In genomic region chr1:18884727-18885126, GRCh38 we compare ENCODE assay signal across 13 cellular contexts. TPM values are rescaled to one million over a fixed set of nuclear protein-coding genes. Genes with fewer than 3 reads are reported as not detected.
"Had no signal": no experiment of that assay in that cellular context is flagged by ENCODE, and none has a peak within 500 bp of the region (broad histone marks: within the 10 kb centered on the region; RNA-seq: fewer than 3 reads in every experiment).

No MANE protein-coding gene starts in this region.

- H3K9me3 ChIP-seq: breast epithelium had no signal

- H3K4me1 Mint-ChIP-seq: activated CD8-positive, alpha-beta memory T cell treated with anti-CD3 and anti-CD28 coated beads, Interleukin-2, amount 10 ng/mL, durations not matched to agents 7 days and 5 days; activated naive CD4-positive, alpha-beta T cell treated with anti-CD3 and anti-CD28 coated beads, Interleukin-2, amount 10 ng/mL, durations not matched to agents 7 days and 5 days; activated naive CD8-positive, alpha-beta T cell treated with anti-CD3 and anti-CD28 coated beads for 36 hours; T-helper 17 cell; WTC11 had no signal

- H3K9me3 Mint-ChIP-seq: activated naive CD4-positive, alpha-beta T cell treated with anti-CD3 and anti-CD28 coated beads, Interleukin-2, amount 10 ng/mL, durations not matched to agents 7 days and 5 days; activated naive CD8-positive, alpha-beta T cell treated with anti-CD3 and anti-CD28 coated beads for 36 hours; activated T-cell treated with anti-CD3 and anti-CD28 coated beads, Interleukin-2, amount 50 U/mL, for 24 hours; activated T-helper 2 cell treated with anti-CD3 and anti-CD28 coated beads, Interferon-gamma antibody, Interleukin-2, Interleukin-4, amounts not matched to agents 10 μg/mL and 5 μg/mL and 100 μg/mL, durations not matched to agents 14 hours and 24 hours and 36 hours; WTC11 had no signal

- H3K27me3 Mint-ChIP-seq: activated CD8-positive, alpha-beta memory T cell treated with anti-CD3 and anti-CD28 coated beads, Interleukin-2, amount 10 ng/mL, durations not matched to agents 7 days and 5 days; activated naive CD4-positive, alpha-beta T cell treated with anti-CD3 and anti-CD28 coated beads, Interleukin-2, amount 10 ng/mL, durations not matched to agents 7 days and 5 days; activated naive CD8-positive, alpha-beta T cell treated with anti-CD3 and anti-CD28 coated beads for 36 hours; activated T-cell treated with anti-CD3 and anti-CD28 coated beads, Interleukin-2, amount 50 U/mL, for 24 hours; T-helper 17 cell had no signal

- H3K4me3 Mint-ChIP-seq: activated CD8-positive, alpha-beta memory T cell treated with anti-CD3 and anti-CD28 coated beads, Interleukin-2, amount 10 ng/mL, durations not matched to agents 7 days and 5 days; activated naive CD4-positive, alpha-beta T cell treated with anti-CD3 and anti-CD28 coated beads, Interleukin-2, amount 10 ng/mL, durations not matched to agents 7 days and 5 days; activated naive CD8-positive, alpha-beta T cell treated with anti-CD3 and anti-CD28 coated beads for 36 hours; activated T-cell treated with anti-CD3 and anti-CD28 coated beads, Interleukin-2, amount 50 U/mL, for 24 hours; T-helper 17 cell; WTC11 had no signal

- H3K27ac Mint-ChIP-seq: activated CD8-positive, alpha-beta memory T cell treated with anti-CD3 and anti-CD28 coated beads, Interleukin-2, amount 10 ng/mL, durations not matched to agents 7 days and 5 days; activated naive CD4-positive, alpha-beta T cell treated with anti-CD3 and anti-CD28 coated beads, Interleukin-2, amount 10 ng/mL, durations not matched to agents 7 days and 5 days; activated naive CD8-positive, alpha-beta T cell treated with anti-CD3 and anti-CD28 coated beads for 36 hours; activated T-cell treated with anti-CD3 and anti-CD28 coated beads, Interleukin-2, amount 50 U/mL, for 24 hours; activated T-helper 2 cell treated with anti-CD3 and anti-CD28 coated beads, Interferon-gamma antibody, Interleukin-2, Interleukin-4, amounts not matched to agents 10 μg/mL and 5 μg/mL and 100 μg/mL, durations not matched to agents 14 hours and 24 hours and 36 hours; T-helper 17 cell; WTC11 had no signal

- H3K27me3 ChIP-seq: breast epithelium had no signal

- H3K36me3 Mint-ChIP-seq: activated CD8-positive, alpha-beta memory T cell treated with anti-CD3 and anti-CD28 coated beads, Interleukin-2, amount 10 ng/mL, durations not matched to agents 7 days and 5 days; activated naive CD4-positive, alpha-beta T cell treated with anti-CD3 and anti-CD28 coated beads, Interleukin-2, amount 10 ng/mL, durations not matched to agents 7 days and 5 days; activated naive CD8-positive, alpha-beta T cell treated with anti-CD3 and anti-CD28 coated beads for 36 hours had no signal

- H3K4me3 ChIP-seq: breast epithelium had no signal

- H3K27ac ChIP-seq: breast epithelium had no signal

- H3K36me3 ChIP-seq: breast epithelium had no signal

- DNase-seq: NCI-H1436 treated with DMSO at 0.1 percent for 48 hours, NCI-H187, NCI-H510A, NCI-H526 treated with DMSO at 0.1 percent for 48 hours had no signal

- H3K4me1 ChIP-seq: breast epithelium had no signal

RNA-seq across cellular contexts. Expression of gene TAS1R2, which starts 25.3 kb away (rescaled TPM):
- total RNA-seq: activated CD8-positive, alpha-beta memory T cell treated with anti-CD3 and anti-CD28 coated beads, Interleukin-2, amount 10 ng/mL, durations not matched to agents 7 days and 5 days; activated naive CD8-positive, alpha-beta T cell treated with anti-CD3 and anti-CD28 coated beads for 36 hours; activated T-helper 2 cell treated with anti-CD3 and anti-CD28 coated beads, Interferon-gamma antibody, Interleukin-2, Interleukin-4, amounts not matched to agents 10 μg/mL and 5 μg/mL and 100 μg/mL, durations not matched to agents 14 hours and 24 hours and 36 hours; breast epithelium; OCI-LY7; T-helper 17 cell; WTC11 had no signal
